In genomic region chr6:157653521-157653920, GRCh38 we compare ENCODE assay signal across 16 cellular contexts.
DNase-seq lines count a peak whose midpoint lies in the region; ATAC-seq and TF ChIP-seq lines count a peak whose summit lies in the region.
"Had no signal": no experiment of that assay in that cellular context is flagged by ENCODE, and none has a peak within 500 bp of the region (broad histone marks: within the 10 kb centered on the region; RNA-seq: fewer than 3 reads in every experiment).

No MANE protein-coding gene starts in this region.

- WGBS in suprapubic skin = 95% methylated on average over 8 of the region's 16 CpGs

- H3K27ac Mint-ChIP-seq in activated CD8-positive, alpha-beta T cell treated with anti-CD3 and anti-CD28 coated beads, Interleukin-2, amount 10 ng/mL, durations not matched to agents 7 days and 5 days = no peak overlapping the region
- H3K27ac Mint-ChIP-seq: CD4-positive, CD25-positive, alpha-beta regulatory T cell; CD8-positive, alpha-beta T cell had no signal

- POLR2A ChIA-PET in activated CD8-positive, alpha-beta T cell treated with anti-CD3 and anti-CD28 coated beads, Interleukin-2, amount 10 ng/mL, durations not matched to agents 7 days and 5 days (lab: Charles Lee) = no interaction called here

- H3K36me3 Mint-ChIP-seq in activated CD8-positive, alpha-beta T cell treated with anti-CD3 and anti-CD28 coated beads, Interleukin-2, amount 10 ng/mL, durations not matched to agents 7 days and 5 days (ENCODE audit: low read depth) = peaks cover 6% of the 10 kb centered on the region

- H3K27ac ChIP-seq in WERI-Rb-1 = peak overlapping the region; percentile 48
- H3K27ac ChIP-seq in suprapubic skin = no peak overlapping the region
- H3K27ac ChIP-seq: BLaER1, C4-2B, GM23248 had no signal

- no peaks in the 10 kb centered on the region for H3K4me1 ChIP-seq in suprapubic skin
- H3K4me1 ChIP-seq: Caco-2 had no signal

- no peaks in the 10 kb centered on the region for H3K27me3 Mint-ChIP-seq in activated CD8-positive, alpha-beta T cell treated with anti-CD3 and anti-CD28 coated beads, Interleukin-2, amount 10 ng/mL, durations not matched to agents 7 days and 5 days (ENCODE audit: low read depth)
- H3K27me3 Mint-ChIP-seq: CD4-positive, CD25-positive, alpha-beta regulatory T cell had no signal

- CTCF ChIA-PET in activated CD8-positive, alpha-beta T cell treated with anti-CD3 and anti-CD28 coated beads, Interleukin-2, amount 10 ng/mL, durations not matched to agents 7 days and 5 days (lab: Charles Lee) = no interaction called here

- H3K4me3 ChIP-seq in WERI-Rb-1 (ENCODE audit: low read depth, low read length) (no peak overlapping the region), suprapubic skin (no peak overlapping the region)
- H3K4me3 ChIP-seq: BLaER1, GM23248 had no signal

- H3K9me3 Mint-ChIP-seq in activated CD8-positive, alpha-beta T cell treated with anti-CD3 and anti-CD28 coated beads, Interleukin-2, amount 10 ng/mL, durations not matched to agents 7 days and 5 days (ENCODE audit: insufficient read depth) = no peaks in the 10 kb centered on the region
- H3K9me3 Mint-ChIP-seq: CD4-positive, CD25-positive, alpha-beta regulatory T cell; CD8-positive, alpha-beta T cell; H9 had no signal

- TF ChIP-seq CTCF in WERI-Rb-1 (IDR thresholded peaks at IDR 0.05; ENCODE audit: low read depth, low read length) (no peak), suprapubic skin (IDR thresholded peaks at IDR 0.05) (no peak)

- H3K27me3 ChIP-seq in WERI-Rb-1 (ENCODE audit: insufficient read depth, low read depth, severe bottlenecking) = no peaks in the 10 kb centered on the region
- H3K27me3 ChIP-seq in suprapubic skin = no peaks in the 10 kb centered on the region
- H3K27me3 ChIP-seq: BLaER1 had no signal

- no peak for DNase-seq in WERI-Rb-1
- DNase-seq in islet precursor cell = peak; percentile 48
- peak; percentile 26 to 47 for DNase-seq in suprapubic skin (ENCODE audit: low spot score in 2 of 2)
- no peak for DNase-seq in activated CD8-positive, alpha-beta T cell treated with anti-CD3 and anti-CD28 coated beads, Interleukin-2, amount 10 ng/mL, durations not matched to agents 7 days and 5 days
- DNase-seq: Caco-2; CD4-positive, CD25-positive, alpha-beta regulatory T cell; CD8-positive, alpha-beta T cell; DMS153; DND-41; GM23248; H9 had no signal

- no peak for TF ChIP-seq EP300 in suprapubic skin (IDR thresholded peaks at IDR 0.05)

- ATAC-seq in GM19351 (IDR thresholded peaks at IDR 0.05; ENCODE audit: unreplicated experiment) = no peak
- no peak for ATAC-seq in HG03442 (IDR thresholded peaks at IDR 0.05; ENCODE audit: unreplicated experiment)
- ATAC-seq in activated CD8-positive, alpha-beta T cell treated with anti-CD3 and anti-CD28 coated beads, Interleukin-2, amount 10 ng/mL, durations not matched to agents 7 days and 5 days = no peak
- ATAC-seq: CD8-positive, alpha-beta T cell; HCT116 had no signal

- H3K4me3 Mint-ChIP-seq in activated CD8-positive, alpha-beta T cell treated with anti-CD3 and anti-CD28 coated beads, Interleukin-2, amount 10 ng/mL, durations not matched to agents 7 days and 5 days = no peak overlapping the region
- H3K4me3 Mint-ChIP-seq: CD4-positive, CD25-positive, alpha-beta regulatory T cell; CD8-positive, alpha-beta T cell; H9 had no signal

- no peaks in the 10 kb centered on the region; the same call in 1 of the 2 replicates for H3K36me3 ChIP-seq in WERI-Rb-1
- H3K36me3 ChIP-seq in suprapubic skin = peaks cover 8% of the 10 kb centered on the region
- H3K36me3 ChIP-seq: BLaER1 had no signal

- H3K4me1 Mint-ChIP-seq in activated CD8-positive, alpha-beta T cell treated with anti-CD3 and anti-CD28 coated beads, Interleukin-2, amount 10 ng/mL, durations not matched to agents 7 days and 5 days (ENCODE audit: low read depth) = peaks cover 7% of the 10 kb centered on the region

- no peaks in the 10 kb centered on the region for H3K9me3 ChIP-seq in WERI-Rb-1 (ENCODE audit: severe bottlenecking)
- no peaks in the 10 kb centered on the region for H3K9me3 ChIP-seq in suprapubic skin
- H3K9me3 ChIP-seq: BLaER1, Caco-2 had no signal

- TF ChIP-seq POLR2A in suprapubic skin (IDR thresholded peaks at IDR 0.05) = no peak

Comparison
In these comparisons a context has a peak if more than half of its experiments do, and no peak if none do; other contexts are left out.
1. DNase-seq: peak in islet precursor cell (single experiment) and suprapubic skin (2 of 2); none in WERI-Rb-1 (single experiment) and activated CD8-positive, alpha-beta T cell treated with anti-CD3 and anti-CD28 coated beads, Interleukin-2, amount 10 ng/mL, durations not matched to agents 7 days and 5 days (single experiment).